ENCODE assay signal across 18 cellular contexts in the genomic region with DNA sequence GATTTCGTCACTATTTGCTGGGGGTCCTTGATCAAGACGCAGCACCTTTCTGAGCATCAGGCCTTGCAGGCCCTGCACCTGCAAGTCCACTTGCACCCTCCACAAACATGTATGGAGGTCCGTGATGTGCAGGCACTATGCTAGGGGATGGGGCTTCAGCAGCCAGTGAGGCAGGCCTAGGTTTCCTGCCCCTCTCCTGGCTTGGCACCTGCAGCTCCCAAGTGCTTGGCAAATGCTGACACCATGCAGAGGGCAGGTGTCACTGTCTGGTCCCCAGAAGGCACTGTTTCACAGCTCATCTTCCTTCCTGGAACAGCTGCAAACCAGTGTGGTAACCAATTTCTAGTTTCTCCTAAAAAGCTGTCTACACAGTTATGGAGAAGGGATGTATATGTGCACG. TPM values are rescaled to one million over a fixed set of nuclear protein-coding genes. Genes with fewer than 3 reads are reported as not detected.
DNase-seq lines count a peak whose midpoint lies in the region; ATAC-seq, FAIRE-seq and TF ChIP-seq lines count a peak whose summit lies in the region.
"Had no signal": no experiment of that assay in that cellular context is flagged by ENCODE, and none has a peak within 500 bp of the region (broad histone marks: within the 10 kb centered on the region; RNA-seq: fewer than 3 reads in every experiment).

No MANE protein-coding gene starts in this region.

- intact Hi-C loops in Caco-2 (cut with micrococcal nuclease; ENCODE audit: unreplicated experiment) = loop anchor here (5.0 kb wide), 1 partner anchor 76 kb away; no protein-coding TSS in a partner anchor
- intact Hi-C loops in activated T-helper 2 cell treated with anti-CD3 and anti-CD28 coated beads, Interferon-gamma antibody, Interleukin-2, Interleukin-4, amounts not matched to agents 10 μg/mL and 5 μg/mL and 100 μg/mL, durations not matched to agents 14 hours and 24 hours and 36 hours (cut with micrococcal nuclease) = no loop called here

- peak overlapping the region; percentile 11 to 83 (median 44) for H3K4me3 Mint-ChIP-seq in CD4-positive, CD25-positive, alpha-beta regulatory T cell
- H3K4me3 Mint-ChIP-seq in Caco-2 (ENCODE audit: unreplicated experiment) (peak overlapping the region; percentile 50), nephron (no peak overlapping the region)
- H3K4me3 Mint-ChIP-seq in activated T-helper 2 cell treated with anti-CD3 and anti-CD28 coated beads, Interferon-gamma antibody, Interleukin-2, Interleukin-4, amounts not matched to agents 10 μg/mL and 5 μg/mL and 100 μg/mL, durations not matched to agents 14 hours and 24 hours and 36 hours (ENCODE audit: low read depth) = peak overlapping the region; percentile 67
- H3K4me3 Mint-ChIP-seq: activated naive CD8-positive, alpha-beta T cell treated with anti-CD3 and anti-CD28 coated beads, Interleukin-2, amount 50 U/mL, for 24 hours had no signal

- H3K9me3 ChIP-seq in CD4-positive, CD25-positive, alpha-beta regulatory T cell (ENCODE audit: control insufficient read depth in 2 of 2, low read length in 2 of 2) = no peaks in the 10 kb centered on the region
- no peaks in the 10 kb centered on the region for H3K9me3 ChIP-seq in Caco-2
- H3K9me3 ChIP-seq: suprapubic skin had no signal

- no peaks in the 10 kb centered on the region for H3K27me3 Mint-ChIP-seq in CD4-positive, CD25-positive, alpha-beta regulatory T cell
- H3K27me3 Mint-ChIP-seq in Caco-2 (ENCODE audit: insufficient read depth, unreplicated experiment) (no peaks in the 10 kb centered on the region), nephron (ENCODE audit: low read depth) (no peaks in the 10 kb centered on the region)
- H3K27me3 Mint-ChIP-seq in activated T-helper 2 cell treated with anti-CD3 and anti-CD28 coated beads, Interferon-gamma antibody, Interleukin-2, Interleukin-4, amounts not matched to agents 10 μg/mL and 5 μg/mL and 100 μg/mL, durations not matched to agents 14 hours and 24 hours and 36 hours (ENCODE audit: low read depth) = no peaks in the 10 kb centered on the region
- H3K27me3 Mint-ChIP-seq: activated naive CD8-positive, alpha-beta T cell treated with anti-CD3 and anti-CD28 coated beads, Interleukin-2, amount 50 U/mL, for 24 hours; naive thymus-derived CD4-positive, alpha-beta T cell had no signal

- no peaks in the 10 kb centered on the region for H3K36me3 ChIP-seq in CD4-positive, CD25-positive, alpha-beta regulatory T cell (ENCODE audit: control insufficient read depth, insufficient read depth, low read length)
- H3K36me3 ChIP-seq in Caco-2 (ENCODE audit: control insufficient read depth, insufficient read depth, low read length) = no peaks in the 10 kb centered on the region
- H3K36me3 ChIP-seq: suprapubic skin, WERI-Rb-1 had no signal

- H3K4me3 ChIP-seq in CD4-positive, CD25-positive, alpha-beta regulatory T cell (ENCODE audit: low read depth, low read length) = peak overlapping the region; percentile 82
- H3K4me3 ChIP-seq in Caco-2 (ENCODE audit: low read depth, low read length) = no peak overlapping the region
- H3K4me3 ChIP-seq: suprapubic skin had no signal

- H3K4me1 Mint-ChIP-seq in CD4-positive, CD25-positive, alpha-beta regulatory T cell = peaks cover 42 to 99% (median 74%) of the 10 kb centered on the region in 4 donors
- H3K4me1 Mint-ChIP-seq in Caco-2 (ENCODE audit: low read depth, unreplicated experiment) (peaks cover 78% of the 10 kb centered on the region), nephron (peaks cover 80% of the 10 kb centered on the region)
- peaks cover 95% of the 10 kb centered on the region for H3K4me1 Mint-ChIP-seq in activated T-helper 2 cell treated with anti-CD3 and anti-CD28 coated beads, Interferon-gamma antibody, Interleukin-2, Interleukin-4, amounts not matched to agents 10 μg/mL and 5 μg/mL and 100 μg/mL, durations not matched to agents 14 hours and 24 hours and 36 hours (ENCODE audit: low read depth)

- FAIRE-seq in D721Med (lab: Jason Lieb, UNC) = no peak

- DNase-seq in CD4-positive, CD25-positive, alpha-beta regulatory T cell = peak in 1 of 3 donors; percentile 31
- no peak for DNase-seq in Caco-2
- DNase-seq in activated T-helper 2 cell treated with anti-CD3 and anti-CD28 coated beads, Interferon-gamma antibody, Interleukin-2, Interleukin-4, amounts not matched to agents 10 μg/mL and 5 μg/mL and 100 μg/mL, durations not matched to agents 14 hours and 24 hours and 36 hours (ENCODE audit: low spot score) = no peak
- no peak for DNase-seq in D721Med (ENCODE audit: insufficient read length, low spot score)
- no peak for DNase-seq in HPDE6-E6E7 (ENCODE audit: extremely low spot score)
- DNase-seq: activated naive CD8-positive, alpha-beta T cell treated with anti-CD3 and anti-CD28 coated beads, Interleukin-2, amount 50 U/mL, for 24 hours; C1 segment of cervical spinal cord; caudate nucleus; DMS79 treated with DMSO at 0.1 percent for 48 hours; effector CD8-positive, alpha-beta T cell; GOT3; naive thymus-derived CD4-positive, alpha-beta T cell; NCI-H187; NCI-H524; WERI-Rb-1 had no signal

- H3K9me3 Mint-ChIP-seq in CD4-positive, CD25-positive, alpha-beta regulatory T cell = no peaks in the 10 kb centered on the region
- peaks cover 11% of the 10 kb centered on the region for H3K9me3 Mint-ChIP-seq in Caco-2 (ENCODE audit: unreplicated experiment)
- no peaks in the 10 kb centered on the region for H3K9me3 Mint-ChIP-seq in activated T-helper 2 cell treated with anti-CD3 and anti-CD28 coated beads, Interferon-gamma antibody, Interleukin-2, Interleukin-4, amounts not matched to agents 10 μg/mL and 5 μg/mL and 100 μg/mL, durations not matched to agents 14 hours and 24 hours and 36 hours
- H3K9me3 Mint-ChIP-seq in nephron = no peaks in the 10 kb centered on the region
- H3K9me3 Mint-ChIP-seq: activated naive CD8-positive, alpha-beta T cell treated with anti-CD3 and anti-CD28 coated beads, Interleukin-2, amount 50 U/mL, for 24 hours had no signal

- ATAC-seq in CD4-positive, CD25-positive, alpha-beta regulatory T cell (ENCODE audit: low read depth in 2 of 2) = no peak
- ATAC-seq in GM18517 (IDR thresholded peaks at IDR 0.05; ENCODE audit: unreplicated experiment) = no peak
- ATAC-seq: activated naive CD8-positive, alpha-beta T cell treated with anti-CD3 and anti-CD28 coated beads, Interleukin-2, amount 50 U/mL, for 24 hours; naive thymus-derived CD4-positive, alpha-beta T cell had no signal

- peak overlapping the region in 2 of 3 donors; percentile 53 to 85 for H3K27ac Mint-ChIP-seq in CD4-positive, CD25-positive, alpha-beta regulatory T cell
- peak overlapping the region; percentile 83 for H3K27ac Mint-ChIP-seq in Caco-2 (ENCODE audit: unreplicated experiment)
- peak overlapping the region; percentile 97 for H3K27ac Mint-ChIP-seq in activated T-helper 2 cell treated with anti-CD3 and anti-CD28 coated beads, Interferon-gamma antibody, Interleukin-2, Interleukin-4, amounts not matched to agents 10 μg/mL and 5 μg/mL and 100 μg/mL, durations not matched to agents 14 hours and 24 hours and 36 hours
- peak overlapping the region in 2 of 3 experiments; percentile 61 to 83 for H3K27ac Mint-ChIP-seq in nephron

- POLR2A ChIA-PET in Caco-2 (lab: Charles Lee) = no interaction called here

- no peaks in the 10 kb centered on the region for H3K27me3 ChIP-seq in CD4-positive, CD25-positive, alpha-beta regulatory T cell (ENCODE audit: control insufficient read depth, insufficient read depth, low read length)
- H3K27me3 ChIP-seq in Caco-2 (replicated peaks; ENCODE audit: control insufficient read depth, insufficient read depth, low read length) = no peaks in the 10 kb centered on the region
- H3K27me3 ChIP-seq: suprapubic skin had no signal

- peaks cover 19% of the 10 kb centered on the region for H3K36me3 Mint-ChIP-seq in CD4-positive, CD25-positive, alpha-beta regulatory T cell
- peaks cover 30% of the 10 kb centered on the region for H3K36me3 Mint-ChIP-seq in Caco-2 (ENCODE audit: insufficient read depth, unreplicated experiment)
- peaks cover 76% of the 10 kb centered on the region for H3K36me3 Mint-ChIP-seq in activated T-helper 2 cell treated with anti-CD3 and anti-CD28 coated beads, Interferon-gamma antibody, Interleukin-2, Interleukin-4, amounts not matched to agents 10 μg/mL and 5 μg/mL and 100 μg/mL, durations not matched to agents 14 hours and 24 hours and 36 hours (ENCODE audit: low read depth)
- peaks cover 10% of the 10 kb centered on the region for H3K36me3 Mint-ChIP-seq in nephron (ENCODE audit: low read depth)

- no peak overlapping the region for H3K27ac ChIP-seq in CD4-positive, CD25-positive, alpha-beta regulatory T cell (ENCODE audit: insufficient read depth, low read length, poor library complexity, severe bottlenecking)
- H3K27ac ChIP-seq: suprapubic skin, WERI-Rb-1 had no signal

- CTCF ChIA-PET in Caco-2 (lab: Charles Lee) = no interaction called here

- TF ChIP-seq CTCF in Caco-2 (IDR thresholded peaks at IDR 0.05; ENCODE audit: insufficient read depth in 1 of 2, low read depth in 1 of 2, low read length in 1 of 2, severe bottlenecking in 1 of 2, unreplicated experiment in 1 of 2) (no peak), nephron (IDR thresholded peaks at IDR 0.05; ENCODE audit: unreplicated experiment in 3 of 3) (no peak), D721Med (IDR thresholded peaks at IDR 0.05; ENCODE audit: insufficient read depth, missing control alignments) (no peak)

- no TSS peak for BruUV-seq in Caco-2 (replicated peaks; lab: Mats Ljungman, UMichigan)

- peaks cover 94% of the 10 kb centered on the region for H3K4me1 ChIP-seq in CD4-positive, CD25-positive, alpha-beta regulatory T cell (ENCODE audit: control insufficient read depth, insufficient read depth, low read length, poor library complexity, severe bottlenecking)
- H3K4me1 ChIP-seq in Caco-2 = peaks cover 75% of the 10 kb centered on the region

RNA-seq across cellular contexts. Expression of a gene that starts 29.7 kb away (rescaled TPM):
- 113 TPM for total RNA-seq in CD4-positive, CD25-positive, alpha-beta regulatory T cell
- polyA plus RNA-seq in CD4-positive, CD25-positive, alpha-beta regulatory T cell = 10 to 100 TPM in 1 of 4 donors, 1 to 10 TPM in 3; 5.5 to 10.9 (median 7.5) TPM
- total RNA-seq in Caco-2 (2022) = 62.9 and 69.4 TPM in 2 replicates
- total RNA-seq in activated T-helper 2 cell treated with anti-CD3 and anti-CD28 coated beads, Interferon-gamma antibody, Interleukin-2, Interleukin-4, amounts not matched to agents 10 μg/mL and 5 μg/mL and 100 μg/mL, durations not matched to agents 14 hours and 24 hours and 36 hours = 229 and 237 TPM in 2 replicates

Comparison
In these comparisons a context has a peak if more than half of its experiments do, and no peak if none do; other contexts are left out.
1. H3K4me3 Mint-ChIP-seq: peak in CD4-positive, CD25-positive, alpha-beta regulatory T cell (4 of 4), Caco-2 (single experiment) and activated T-helper 2 cell treated with anti-CD3 and anti-CD28 coated beads, Interferon-gamma antibody, Interleukin-2, Interleukin-4, amounts not matched to agents 10 μg/mL and 5 μg/mL and 100 μg/mL, durations not matched to agents 14 hours and 24 hours and 36 hours (single experiment); none in nephron (0 of 3).
2. Peak in every context shown above with its lines, with median percentiles within 50 percentile points of each other: H3K27ac Mint-ChIP-seq.